In genomic region chr10:32932330-32932729, GRCh38 we compare ENCODE assay signal across 19 cellular contexts.
"Had no signal": no experiment of that assay in that cellular context is flagged by ENCODE, and none has a peak within 500 bp of the region (broad histone marks: within the 10 kb centered on the region; RNA-seq: fewer than 3 reads in every experiment).

No MANE protein-coding gene starts in this region.

- FAIRE-seq: small intestine had no signal

- H3K27me3 ChIP-seq: left lung, neural progenitor cell, right lobe of liver, transverse colon, uterus had no signal

- H2AFZ ChIP-seq: neural progenitor cell, parathyroid adenoma had no signal

- H3K9me3 Mint-ChIP-seq: activated CD4-positive, alpha-beta memory T cell treated with anti-CD3 and anti-CD28 coated beads, Interleukin-2, amount 10 ng/mL, durations not matched to agents 7 days and 5 days; activated naive CD8-positive, alpha-beta T cell treated with anti-CD3 and anti-CD28 coated beads, Interleukin-2, amount 50 U/mL, for 24 hours; activated T-cell treated with anti-CD3 and anti-CD28 coated beads, Interleukin-2, amount 50 U/mL, for 72 hours; brain; mesothelial cell of epicardium; naive thymus-derived CD8-positive, alpha-beta T cell; neural progenitor cell; stimulated activated naive B cell treated with anti-CD40 and anti-IgM and Interleukin-4, amounts not matched to agents 10 μg/mL and 1 μg/mL and 100 μg/mL, for 72 hours had no signal

- DNase-seq: activated CD4-positive, alpha-beta memory T cell treated with anti-CD3 and anti-CD28 coated beads, Interleukin-2, amount 10 ng/mL, durations not matched to agents 7 days and 5 days; activated CD4-positive, alpha-beta T cell treated with anti-CD3 and anti-CD28 coated beads for 48 hours; activated effector memory CD4-positive, alpha-beta T cell treated with anti-CD3 and anti-CD28 coated beads, Interleukin-2, amount 50 U/mL, for 16 hours; activated naive CD4-positive, alpha-beta T cell treated with anti-CD3 and anti-CD28 coated beads, Interleukin-2, amount 50 U/mL, for 16 hours; activated naive CD8-positive, alpha-beta T cell treated with anti-CD3 and anti-CD28 coated beads, Interleukin-2, amount 50 U/mL, for 24 hours; activated T-cell treated with anti-CD3 and anti-CD28 coated beads, Interleukin-2, amount 50 U/mL, for 72 hours; foreskin fibroblast; left lung; naive thymus-derived CD8-positive, alpha-beta T cell; right lobe of liver; small intestine; stimulated activated CD4-positive, alpha-beta T cell treated with anti-CD3 and anti-CD28 coated beads, Interleukin-15, amount 100 ng/mL, for 24 hours; stimulated activated naive B cell treated with anti-CD40 and anti-IgM and Interleukin-4, amounts not matched to agents 10 μg/mL and 1 μg/mL and 100 μg/mL, for 72 hours; transverse colon; uterus had no signal

- H3K4me3 Mint-ChIP-seq: activated CD4-positive, alpha-beta memory T cell treated with anti-CD3 and anti-CD28 coated beads, Interleukin-2, amount 10 ng/mL, durations not matched to agents 7 days and 5 days; activated naive CD8-positive, alpha-beta T cell treated with anti-CD3 and anti-CD28 coated beads, Interleukin-2, amount 50 U/mL, for 24 hours; activated T-cell treated with anti-CD3 and anti-CD28 coated beads, Interleukin-2, amount 50 U/mL, for 72 hours; brain; mesothelial cell of epicardium; naive thymus-derived CD8-positive, alpha-beta T cell; neural progenitor cell; stimulated activated naive B cell treated with anti-CD40 and anti-IgM and Interleukin-4, amounts not matched to agents 10 μg/mL and 1 μg/mL and 100 μg/mL, for 72 hours had no signal

- H3K9ac ChIP-seq: neural progenitor cell, parathyroid adenoma had no signal

- H3K27ac ChIP-seq: left lung, neural progenitor cell, parathyroid adenoma, right lobe of liver, transverse colon, uterus had no signal

- ATAC-seq: activated naive CD8-positive, alpha-beta T cell treated with anti-CD3 and anti-CD28 coated beads, Interleukin-2, amount 50 U/mL, for 24 hours; activated T-cell treated with anti-CD3 and anti-CD28 coated beads, Interleukin-2, amount 50 U/mL, for 72 hours; left lung; naive thymus-derived CD8-positive, alpha-beta T cell; right lobe of liver; stimulated activated naive B cell treated with anti-CD40 and anti-IgM and Interleukin-4, amounts not matched to agents 10 μg/mL and 1 μg/mL and 100 μg/mL, for 72 hours had no signal

- H3K27me3 Mint-ChIP-seq: activated CD4-positive, alpha-beta memory T cell treated with anti-CD3 and anti-CD28 coated beads, Interleukin-2, amount 10 ng/mL, durations not matched to agents 7 days and 5 days; activated naive CD8-positive, alpha-beta T cell treated with anti-CD3 and anti-CD28 coated beads, Interleukin-2, amount 50 U/mL, for 24 hours; brain; naive thymus-derived CD8-positive, alpha-beta T cell; stimulated activated naive B cell treated with anti-CD40 and anti-IgM and Interleukin-4, amounts not matched to agents 10 μg/mL and 1 μg/mL and 100 μg/mL, for 72 hours had no signal

- H3K4me1 ChIP-seq: neural progenitor cell, uterus had no signal

- H3K36me3 ChIP-seq: uterus had no signal

- H3K4me3 ChIP-seq: left lung, neural progenitor cell, right lobe of liver, transverse colon, uterus had no signal

- H3K27ac Mint-ChIP-seq: activated CD4-positive, alpha-beta memory T cell treated with anti-CD3 and anti-CD28 coated beads, Interleukin-2, amount 10 ng/mL, durations not matched to agents 7 days and 5 days; activated naive CD8-positive, alpha-beta T cell treated with anti-CD3 and anti-CD28 coated beads, Interleukin-2, amount 50 U/mL, for 24 hours; mesothelial cell of epicardium; neural progenitor cell; stimulated activated naive B cell treated with anti-CD40 and anti-IgM and Interleukin-4, amounts not matched to agents 10 μg/mL and 1 μg/mL and 100 μg/mL, for 72 hours had no signal

- H3K4me2 ChIP-seq: neural progenitor cell had no signal

- H3K9me3 ChIP-seq: left lung, right lobe of liver, transverse colon, uterus had no signal
